ENCODE assay signal across 21 cellular contexts in the genomic region with DNA sequence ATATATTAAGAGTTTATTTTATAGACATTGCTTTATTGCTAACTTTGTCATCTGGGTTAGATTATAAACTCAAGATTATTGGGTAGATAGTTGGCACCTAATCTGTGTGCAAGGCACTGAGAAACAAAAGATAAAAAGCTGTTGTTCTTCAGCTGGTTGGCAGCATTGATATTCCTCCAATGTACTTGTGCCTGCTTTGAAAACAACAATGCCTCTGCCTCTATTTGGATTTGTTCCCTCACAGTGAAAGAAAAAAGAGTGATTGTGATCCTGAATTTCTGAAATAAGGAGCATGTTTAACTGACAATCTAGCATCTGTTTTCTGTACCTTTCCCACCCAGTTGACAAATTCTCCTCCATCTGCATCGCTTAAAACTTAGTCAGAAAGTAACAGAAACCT.
"Had no signal": no experiment of that assay in that cellular context is flagged by ENCODE, and none has a peak within 500 bp of the region (broad histone marks: within the 10 kb centered on the region; RNA-seq: fewer than 3 reads in every experiment).

No MANE protein-coding gene starts in this region.

- H3K9ac ChIP-seq: neural progenitor cell had no signal

- ATAC-seq: effector memory CD8-positive, alpha-beta T cell; natural killer cell treated with Interleukin-12 subunit alpha and Interleukin-12 subunit beta and Interleukin-15 and Interleukin-18, amount 100 ng/mL, for 72 hours; pancreas; right lobe of liver; stimulated activated effector memory CD8-positive, alpha-beta T cell treated with anti-CD3 and anti-CD28 coated beads, Interleukin-12 subunit alpha, Interleukin-12 subunit beta, amount 100 ng/mL, for 72 hours; stimulated activated naive CD8-positive, alpha-beta T cell treated with anti-CD3 and anti-CD28 coated beads, Interleukin-15, Interleukin-2, amounts not matched to agents 100 U/mL and 50 U/mL, for 24 hours; upper lobe of right lung had no signal

- H3K4me1 ChIP-seq: esophagus muscularis mucosa, neural progenitor cell, pancreas, prostate gland, right lobe of liver, testis, tibial nerve, upper lobe of right lung, vagina had no signal

- DNase-seq: effector memory CD8-positive, alpha-beta T cell; kidney glomerular epithelial cell; mammary epithelial cell; occipital lobe; pancreas; retina; right lobe of liver; stimulated activated CD4-positive, alpha-beta T cell treated with anti-CD3 and anti-CD28 coated beads, Interleukin-4, amount 100 ng/mL, for 1 hour; stimulated activated CD8-positive, alpha-beta memory T cell treated with anti-CD3 and anti-CD28 coated beads, Interleukin-4, amount 100 ng/mL, for 48 hours; stimulated activated naive CD8-positive, alpha-beta T cell treated with anti-CD3 and anti-CD28 coated beads, Interleukin-15, Interleukin-2, amounts not matched to agents 100 U/mL and 50 U/mL, for 24 hours; testis; upper lobe of right lung had no signal

- H3K27ac ChIP-seq: epithelial cell of prostate, esophagus muscularis mucosa, hepatocyte, neural progenitor cell, pancreas, prostate gland, right lobe of liver, testis, tibial nerve, upper lobe of right lung, vagina had no signal

- H3K9me3 ChIP-seq: esophagus muscularis mucosa, pancreas, prostate gland, right lobe of liver, testis, tibial nerve, upper lobe of right lung, vagina had no signal

- H3K36me3 ChIP-seq: esophagus muscularis mucosa, neural progenitor cell, pancreas, prostate gland, right lobe of liver, tibial nerve, upper lobe of right lung, vagina had no signal

- H3K4me2 ChIP-seq: hepatocyte, neural progenitor cell had no signal

- H3K4me3 ChIP-seq: esophagus muscularis mucosa, hepatocyte, neural progenitor cell, pancreas, prostate gland, right lobe of liver, testis, tibial nerve, upper lobe of right lung, vagina had no signal

- H2AFZ ChIP-seq: hepatocyte, neural progenitor cell had no signal

- H3K79me2 ChIP-seq: hepatocyte had no signal

- H3K27me3 ChIP-seq: esophagus muscularis mucosa, hepatocyte, neural progenitor cell, pancreas, right lobe of liver, testis, tibial nerve, upper lobe of right lung, vagina had no signal
